ENCODE assay signal across 12 cellular contexts in the genomic region with DNA sequence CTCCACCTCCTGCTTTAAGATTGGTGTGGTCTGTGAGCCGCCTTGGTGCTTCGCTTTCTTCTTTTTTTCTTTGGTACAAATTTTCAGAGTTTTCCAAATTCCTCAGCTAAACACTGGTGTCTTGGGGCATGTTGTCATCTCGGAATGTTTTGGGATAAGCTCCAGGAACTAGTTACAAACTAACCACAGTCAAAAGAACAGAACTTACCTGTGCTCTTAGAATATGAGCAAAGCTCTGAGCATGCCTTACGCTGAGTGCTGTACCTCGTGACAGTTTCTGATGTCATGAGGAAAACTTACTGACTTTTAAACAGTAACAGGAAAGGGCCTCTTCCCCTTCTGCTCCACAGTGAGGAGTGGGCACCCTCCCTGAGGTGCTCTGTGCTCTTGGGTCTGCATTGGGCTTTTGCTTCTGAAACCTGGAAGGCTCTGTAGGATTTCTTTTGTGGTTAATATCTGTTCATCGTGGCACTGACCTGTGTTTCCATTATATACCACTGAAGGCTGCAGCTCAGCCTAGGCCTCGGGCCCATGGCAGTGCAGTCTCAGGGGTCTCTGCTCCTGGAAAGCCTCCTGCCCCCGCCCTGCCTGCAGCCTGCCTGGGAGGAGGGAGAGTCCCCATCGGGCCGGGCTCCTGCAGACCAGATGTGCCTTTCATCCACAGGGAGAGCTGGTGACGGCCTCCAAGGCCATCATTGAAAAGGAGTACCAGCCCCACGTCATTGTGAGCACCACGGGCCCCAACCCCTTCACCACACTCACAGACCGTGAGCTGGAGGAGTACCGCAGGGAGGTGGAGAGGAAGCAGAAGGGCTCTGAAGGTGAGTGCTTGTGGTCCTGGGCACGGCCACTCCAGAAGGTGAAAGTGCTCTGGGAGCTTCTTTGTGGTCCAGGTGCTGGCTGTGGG. TPM values are rescaled to one million over a fixed set of nuclear protein-coding genes. Genes with fewer than 3 reads are reported as not detected.
DNase-seq lines count a peak whose midpoint lies in the region; ATAC-seq lines count a peak whose summit lies in the region.
"Had no signal": no experiment of that assay in that cellular context is flagged by ENCODE, and none has a peak within 500 bp of the region (broad histone marks: within the 10 kb centered on the region; RNA-seq: fewer than 3 reads in every experiment).

No MANE protein-coding gene starts in this region.

- intact Hi-C loops in activated CD4-positive, alpha-beta memory T cell treated with anti-CD3 and anti-CD28 coated beads for 36 hours (cut with micrococcal nuclease), result no loop called here

- POLR2A ChIA-PET in activated CD4-positive, alpha-beta memory T cell treated with anti-CD3 and anti-CD28 coated beads for 36 hours (lab: Charles Lee), result no interaction called here
- POLR2A ChIA-PET in activated CD4-positive, alpha-beta memory T cell treated with anti-CD3 and anti-CD28 coated beads, Interleukin-2, amount 10 ng/mL, durations not matched to agents 7 days and 5 days (lab: Charles Lee), result interaction anchor here (0.8 kb wide), 1 partner anchor 21 kb away, joined by 3 read pairs; no protein-coding TSS in a partner anchor

- H3K27me3 ChIP-seq in SJCRH30, result no peaks in the 10 kb centered on the region
- H3K27me3 ChIP-seq: MG63, uterus had no signal

- peaks cover 20% of the 10 kb centered on the region for H3K4me1 Mint-ChIP-seq in activated CD4-positive, alpha-beta memory T cell treated with anti-CD3 and anti-CD28 coated beads for 36 hours (ENCODE audit: low read depth)
- H3K4me1 Mint-ChIP-seq in activated CD4-positive, alpha-beta memory T cell treated with anti-CD3 and anti-CD28 coated beads, Interleukin-2, amount 10 ng/mL, durations not matched to agents 7 days and 5 days, result peaks cover 15% of the 10 kb centered on the region
- H3K4me1 Mint-ChIP-seq in immature natural killer cell, result peaks cover 28 to 49% of the 10 kb centered on the region in 2 donors

- H3K4me3 Mint-ChIP-seq in activated CD4-positive, alpha-beta memory T cell treated with anti-CD3 and anti-CD28 coated beads for 36 hours, result no peak overlapping the region
- H3K4me3 Mint-ChIP-seq in activated CD4-positive, alpha-beta memory T cell treated with anti-CD3 and anti-CD28 coated beads, Interleukin-2, amount 10 ng/mL, durations not matched to agents 7 days and 5 days, result no peak overlapping the region
- peak overlapping the region in 2 of 5 donors; percentile 21 to 23 for H3K4me3 Mint-ChIP-seq in immature natural killer cell

- H3K4me1 ChIP-seq in SJCRH30, result no peaks in the 10 kb centered on the region
- H3K4me1 ChIP-seq: uterus had no signal

- CTCF ChIA-PET in activated CD4-positive, alpha-beta memory T cell treated with anti-CD3 and anti-CD28 coated beads for 36 hours (lab: Charles Lee), result no interaction called here
- CTCF ChIA-PET in activated CD4-positive, alpha-beta memory T cell treated with anti-CD3 and anti-CD28 coated beads, Interleukin-2, amount 10 ng/mL, durations not matched to agents 7 days and 5 days (lab: Charles Lee), result interaction anchor here (1.0 kb wide), 1 partner anchor 151 kb away, joined by 4 read pairs; no protein-coding TSS in a partner anchor

- H3K4me3 ChIP-seq in Jurkat, Clone E6-1 (ENCODE audit: low read length), result no peak overlapping the region
- H3K4me3 ChIP-seq in SJCRH30, result no peak overlapping the region
- H3K4me3 ChIP-seq: MG63, uterus had no signal

- H3K27me3 Mint-ChIP-seq in activated CD4-positive, alpha-beta memory T cell treated with anti-CD3 and anti-CD28 coated beads for 36 hours, result no peaks in the 10 kb centered on the region
- H3K27me3 Mint-ChIP-seq in activated CD4-positive, alpha-beta memory T cell treated with anti-CD3 and anti-CD28 coated beads, Interleukin-2, amount 10 ng/mL, durations not matched to agents 7 days and 5 days, result no peaks in the 10 kb centered on the region
- peaks cover 4 to 10% (median 7%) of the 10 kb centered on the region in 3 donors for H3K27me3 Mint-ChIP-seq in immature natural killer cell (ENCODE audit: low read depth in 3 of 3)

- H3K9me3 Mint-ChIP-seq in activated CD4-positive, alpha-beta memory T cell treated with anti-CD3 and anti-CD28 coated beads for 36 hours, result no peaks in the 10 kb centered on the region
- peaks cover 2% of the 10 kb centered on the region for H3K9me3 Mint-ChIP-seq in activated CD4-positive, alpha-beta memory T cell treated with anti-CD3 and anti-CD28 coated beads, Interleukin-2, amount 10 ng/mL, durations not matched to agents 7 days and 5 days
- no peaks in the 10 kb centered on the region for H3K9me3 Mint-ChIP-seq in immature natural killer cell

- peak; percentile 92 for ATAC-seq in stimulated activated naive CD8-positive, alpha-beta T cell treated with anti-CD3 and anti-CD28 coated beads, Interleukin-15, Interleukin-2, amounts not matched to agents 100 U/mL and 50 U/mL, for 24 hours
- ATAC-seq in HG02970 (IDR thresholded peaks at IDR 0.05; ENCODE audit: low FRiP score, unreplicated experiment), result no peak
- no peak for ATAC-seq in GM18511 (IDR thresholded peaks at IDR 0.05; ENCODE audit: unreplicated experiment)

- H3K36me3 Mint-ChIP-seq in activated CD4-positive, alpha-beta memory T cell treated with anti-CD3 and anti-CD28 coated beads for 36 hours, result peaks cover 50% of the 10 kb centered on the region
- peaks cover 72% of the 10 kb centered on the region for H3K36me3 Mint-ChIP-seq in activated CD4-positive, alpha-beta memory T cell treated with anti-CD3 and anti-CD28 coated beads, Interleukin-2, amount 10 ng/mL, durations not matched to agents 7 days and 5 days (ENCODE audit: low read depth)
- peaks cover 21 to 49% (median 35%) of the 10 kb centered on the region in 3 donors for H3K36me3 Mint-ChIP-seq in immature natural killer cell

- no peak overlapping the region for H3K27ac ChIP-seq in SJCRH30
- H3K27ac ChIP-seq: uterus had no signal

- H3K36me3 ChIP-seq in SJCRH30, result peaks cover 24% of the 10 kb centered on the region
- H3K36me3 ChIP-seq: uterus had no signal

- 0 out of 2 replicates have a peak, but pooled peaks cover 2% of the 10 kb centered on the region for H3K9me3 ChIP-seq in SJCRH30 (replicated peaks)
- H3K9me3 ChIP-seq: MG63, uterus had no signal

- H3K27ac Mint-ChIP-seq in activated CD4-positive, alpha-beta memory T cell treated with anti-CD3 and anti-CD28 coated beads for 36 hours, result peak overlapping the region; percentile 24
- H3K27ac Mint-ChIP-seq in activated CD4-positive, alpha-beta memory T cell treated with anti-CD3 and anti-CD28 coated beads, Interleukin-2, amount 10 ng/mL, durations not matched to agents 7 days and 5 days, result no peak overlapping the region
- peak overlapping the region; percentile 54 to 81 (median 71) for H3K27ac Mint-ChIP-seq in immature natural killer cell

- peak; percentile 29 for DNase-seq in activated CD4-positive, alpha-beta memory T cell treated with anti-CD3 and anti-CD28 coated beads for 36 hours
- DNase-seq in activated CD4-positive, alpha-beta memory T cell treated with anti-CD3 and anti-CD28 coated beads, Interleukin-2, amount 10 ng/mL, durations not matched to agents 7 days and 5 days, result no peak
- DNase-seq in Jurkat, Clone E6-1 (ENCODE audit: low read depth, low spot score), result peak; percentile 44
- peak; percentile 62 to 74 (median 66) for DNase-seq in immature natural killer cell
- peak; percentile 39 for DNase-seq in stimulated activated naive CD8-positive, alpha-beta T cell treated with anti-CD3 and anti-CD28 coated beads, Interleukin-15, Interleukin-2, amounts not matched to agents 100 U/mL and 50 U/mL, for 24 hours
- DNase-seq in SJCRH30, result no peak
- DNase-seq: effector memory CD4-positive, alpha-beta T cell; islet precursor cell; MG63; uterus had no signal

RNA-seq across cellular contexts. Expression of gene NOP14, which starts 48.7 kb away (rescaled TPM):
- total RNA-seq in activated CD4-positive, alpha-beta memory T cell treated with anti-CD3 and anti-CD28 coated beads for 36 hours, result 10 to 100 TPM; 67.4 to 73.4 TPM
- 10 to 100 TPM; 34.1 to 38.7 TPM for total RNA-seq in activated CD4-positive, alpha-beta memory T cell treated with anti-CD3 and anti-CD28 coated beads, Interleukin-2, amount 10 ng/mL, durations not matched to agents 7 days and 5 days
- polyA plus RNA-seq in Jurkat, Clone E6-1 (2012; ENCODE audit: insufficient read depth, insufficient read length), result 70.7 TPM
- polyA plus RNA-seq in immature natural killer cell, result 10 to 100 TPM in 1 of 3 donors, 1 to 10 TPM in 2; 1.3 to 19.2 (median 5.0) TPM
- total RNA-seq in SJCRH30 (2014; rRNA removed; shearing (Covaris generic)), result 36.6 and 39.5 TPM in 2 replicates

RNA-seq across cellular contexts. Expression of gene GRK4, which starts 48.9 kb away (rescaled TPM):
- 1 to 10 TPM; 2.3 to 3.0 TPM for total RNA-seq in activated CD4-positive, alpha-beta memory T cell treated with anti-CD3 and anti-CD28 coated beads for 36 hours
- 1 to 10 TPM; 3.1 to 3.6 TPM for total RNA-seq in activated CD4-positive, alpha-beta memory T cell treated with anti-CD3 and anti-CD28 coated beads, Interleukin-2, amount 10 ng/mL, durations not matched to agents 7 days and 5 days
- polyA plus RNA-seq in Jurkat, Clone E6-1 (2012; ENCODE audit: insufficient read depth, insufficient read length), result 7.8 TPM
- polyA plus RNA-seq in immature natural killer cell, result 1 to 10 TPM; 2.7 to 4.4 (median 4.0) TPM
- 3.8 and 5.9 TPM in 2 replicates for total RNA-seq in SJCRH30 (2014; rRNA removed; shearing (Covaris generic))

Comparison
In these comparisons a context has a peak if more than half of its experiments do, and no peak if none do; other contexts are left out.
1. DNase-seq: peak in activated CD4-positive, alpha-beta memory T cell treated with anti-CD3 and anti-CD28 coated beads for 36 hours (single experiment), Jurkat, Clone E6-1 (single experiment), immature natural killer cell (3 of 3) and stimulated activated naive CD8-positive, alpha-beta T cell treated with anti-CD3 and anti-CD28 coated beads, Interleukin-15, Interleukin-2, amounts not matched to agents 100 U/mL and 50 U/mL, for 24 hours (single experiment); none in activated CD4-positive, alpha-beta memory T cell treated with anti-CD3 and anti-CD28 coated beads, Interleukin-2, amount 10 ng/mL, durations not matched to agents 7 days and 5 days (single experiment) and SJCRH30 (0 of 2).